8 cellular contexts compared by ENCODE assay signal in genomic region chr2:38643683-38644511, GRCh38. TPM values are rescaled to one million over a fixed set of nuclear protein-coding genes. Genes with fewer than 3 reads are reported as not detected.
DNase-seq lines count a peak whose midpoint lies in the region; ATAC-seq and TF ChIP-seq lines count a peak whose summit lies in the region.
"Not testable (repeated sequence)": the region's sequence is repeated elsewhere in the genome, so short reads cannot be mapped to it uniquely, and the experiment has no call there.
"Had no signal": no experiment of that assay in that cellular context is flagged by ENCODE, and none has a peak within 500 bp of the region (broad histone marks: within the 10 kb centered on the region; RNA-seq: fewer than 3 reads in every experiment).

No MANE protein-coding gene starts in this region.

- not testable (repeated sequence) for H4K20me1 ChIP-seq in osteoblast (ENCODE audit: insufficient read depth, low read length)

- not testable (repeated sequence) for H3K27me3 Mint-ChIP-seq in activated CD4-positive, alpha-beta T cell treated with anti-CD3 and anti-CD28 coated beads, Interleukin-2, amount 10 ng/mL, durations not matched to agents 7 days and 5 days; activated naive CD4-positive, alpha-beta T cell treated with anti-CD3 and anti-CD28 coated beads, Interleukin-2, amount 10 ng/mL, durations not matched to agents 7 days and 5 days; effector memory CD8-positive, alpha-beta T cell

- TF ChIP-seq CTCF in HL-60 (IDR thresholded peaks at IDR 0.05; ENCODE audit: insufficient read depth, low read length); NB4 (IDR thresholded peaks at IDR 0.05; ENCODE audit: low read depth, low read length); osteoblast (IDR thresholded peaks at IDR 0.05; ENCODE audit: extremely low read depth, low read depth, low read length): not testable (repeated sequence)

- H3K36me3 Mint-ChIP-seq in activated CD4-positive, alpha-beta T cell treated with anti-CD3 and anti-CD28 coated beads, Interleukin-2, amount 10 ng/mL, durations not matched to agents 7 days and 5 days (ENCODE audit: low read depth) = peaks cover 35% of the 10 kb centered on the region
- peaks cover 21% of the 10 kb centered on the region for H3K36me3 Mint-ChIP-seq in activated naive CD4-positive, alpha-beta T cell treated with anti-CD3 and anti-CD28 coated beads, Interleukin-2, amount 10 ng/mL, durations not matched to agents 7 days and 5 days
- H3K36me3 Mint-ChIP-seq in effector memory CD8-positive, alpha-beta T cell (ENCODE audit: insufficient read depth) = not testable (repeated sequence)

- peaks cover 56% of the 10 kb centered on the region for H3K4me1 Mint-ChIP-seq in activated CD4-positive, alpha-beta T cell treated with anti-CD3 and anti-CD28 coated beads, Interleukin-2, amount 10 ng/mL, durations not matched to agents 7 days and 5 days
- H3K4me1 Mint-ChIP-seq in activated naive CD4-positive, alpha-beta T cell treated with anti-CD3 and anti-CD28 coated beads, Interleukin-2, amount 10 ng/mL, durations not matched to agents 7 days and 5 days = peaks cover 57% of the 10 kb centered on the region
- peaks cover 19 to 21% of the 10 kb centered on the region in 2 donors for H3K4me1 Mint-ChIP-seq in effector memory CD8-positive, alpha-beta T cell (ENCODE audit: low read depth in 2 of 2)

- H3K27ac Mint-ChIP-seq in activated CD4-positive, alpha-beta T cell treated with anti-CD3 and anti-CD28 coated beads, Interleukin-2, amount 10 ng/mL, durations not matched to agents 7 days and 5 days = peak overlapping the region; percentile 95
- peak overlapping the region; percentile 94 for H3K27ac Mint-ChIP-seq in activated naive CD4-positive, alpha-beta T cell treated with anti-CD3 and anti-CD28 coated beads, Interleukin-2, amount 10 ng/mL, durations not matched to agents 7 days and 5 days
- H3K27ac Mint-ChIP-seq in effector memory CD8-positive, alpha-beta T cell = peak overlapping the region; percentile 78 to 86

- H2AFZ ChIP-seq in osteoblast (ENCODE audit: low read length) = not testable (repeated sequence)

- H3K4me2 ChIP-seq in osteoblast (ENCODE audit: insufficient read depth, low read length) = not testable (repeated sequence)

- not testable (repeated sequence) for H3K27me3 ChIP-seq in HL-60 (ENCODE audit: insufficient read depth, poor library complexity, severe bottlenecking); osteoblast (ENCODE audit: insufficient read depth, low read length)

- not testable (repeated sequence) for H3K4me1 ChIP-seq in osteoblast (ENCODE audit: insufficient read depth, low read length)

- H3K36me3 ChIP-seq in osteoblast (ENCODE audit: insufficient read depth, low read length) = not testable (repeated sequence)

- TF ChIP-seq POLR2A in NB4 (IDR thresholded peaks at IDR 0.05; ENCODE audit: extremely low read depth, insufficient read length) = not testable (repeated sequence)

- CTCF ChIA-PET in activated CD4-positive, alpha-beta T cell treated with anti-CD3 and anti-CD28 coated beads, Interleukin-2, amount 10 ng/mL, durations not matched to agents 7 days and 5 days (lab: Charles Lee) = interaction anchor here (0.8 to 2.2 kb wide), 3 partner anchors 9 to 18 kb away, joined by 3 to 8 read pairs (median 4); no protein-coding TSS in a partner anchor
- CTCF ChIA-PET in activated naive CD4-positive, alpha-beta T cell treated with anti-CD3 and anti-CD28 coated beads, Interleukin-2, amount 10 ng/mL, durations not matched to agents 7 days and 5 days (lab: Charles Lee) = interaction anchor here (0.9 kb wide), 1 partner anchor 15 kb away, joined by 3 read pairs; no protein-coding TSS in a partner anchor

- H3K4me3 ChIP-seq in HL-60 (replicated peaks; ENCODE audit: insufficient read depth, low read length); NB4 (ENCODE audit: low read depth, low read length); osteoblast (ENCODE audit: insufficient read depth, low read length): not testable (repeated sequence)

- H3K9me3 ChIP-seq in osteoblast (ENCODE audit: low read depth, low read length) = not testable (repeated sequence)

- DNase-seq in HL-60 (ENCODE audit: low read depth in 1 of 2, low spot score in 1 of 2) (peak; percentile 70 to 78), NB4 (ENCODE audit: low read depth) (peak; percentile 95), SKM-1 treated with dmso at 0.1 percent for 144 hours (lab: John Stamatoyannopoulos, UW; ENCODE audit: unreplicated experiment) (peak; percentile 86), osteoblast (ENCODE audit: insufficient read length, low spot score, missing footprints) (peak; percentile 46)
- DNase-seq in activated CD4-positive, alpha-beta T cell treated with anti-CD3 and anti-CD28 coated beads, Interleukin-2, amount 10 ng/mL, durations not matched to agents 7 days and 5 days = peak; percentile 47
- peak; percentile 54 for DNase-seq in activated naive CD4-positive, alpha-beta T cell treated with anti-CD3 and anti-CD28 coated beads, Interleukin-2, amount 10 ng/mL, durations not matched to agents 7 days and 5 days
- DNase-seq in effector memory CD8-positive, alpha-beta T cell = not testable (repeated sequence)

- H3K79me2 ChIP-seq in osteoblast (ENCODE audit: insufficient read depth, low read length) = not testable (repeated sequence)

- POLR2A ChIA-PET in activated CD4-positive, alpha-beta T cell treated with anti-CD3 and anti-CD28 coated beads, Interleukin-2, amount 10 ng/mL, durations not matched to agents 7 days and 5 days (lab: Charles Lee) = not testable (repeated sequence)

- H3K27ac ChIP-seq in HL-60 (replicated peaks) = peak overlapping the region; percentile 87
- H3K27ac ChIP-seq in osteoblast (ENCODE audit: low read depth, low read length) = not testable (repeated sequence)

- peak overlapping the region; percentile 50 for H3K4me3 Mint-ChIP-seq in activated CD4-positive, alpha-beta T cell treated with anti-CD3 and anti-CD28 coated beads, Interleukin-2, amount 10 ng/mL, durations not matched to agents 7 days and 5 days
- H3K4me3 Mint-ChIP-seq in activated naive CD4-positive, alpha-beta T cell treated with anti-CD3 and anti-CD28 coated beads, Interleukin-2, amount 10 ng/mL, durations not matched to agents 7 days and 5 days = peak overlapping the region; percentile 51
- peak overlapping the region; percentile 58 to 66 for H3K4me3 Mint-ChIP-seq in effector memory CD8-positive, alpha-beta T cell

- peak; percentile 83 for ATAC-seq in effector memory CD8-positive, alpha-beta T cell (replicated peaks)

- peaks cover 15% of the 10 kb centered on the region for H3K9me3 Mint-ChIP-seq in activated CD4-positive, alpha-beta T cell treated with anti-CD3 and anti-CD28 coated beads, Interleukin-2, amount 10 ng/mL, durations not matched to agents 7 days and 5 days
- H3K9me3 Mint-ChIP-seq in activated naive CD4-positive, alpha-beta T cell treated with anti-CD3 and anti-CD28 coated beads, Interleukin-2, amount 10 ng/mL, durations not matched to agents 7 days and 5 days = peaks cover 15% of the 10 kb centered on the region
- not testable (repeated sequence) for H3K9me3 Mint-ChIP-seq in effector memory CD8-positive, alpha-beta T cell

RNA-seq across cellular contexts. Expression of gene GALM, which starts 22.0 kb away (rescaled TPM):
- 10 to 100 TPM; 39.7 to 41.1 TPM for total RNA-seq in activated CD4-positive, alpha-beta T cell treated with anti-CD3 and anti-CD28 coated beads, Interleukin-2, amount 10 ng/mL, durations not matched to agents 7 days and 5 days
- total RNA-seq in osteoblast = 50.7 and 54.2 TPM in 2 replicates
- total RNA-seq: HT1080 had no signal

RNA-seq across cellular contexts. Expression of gene HNRNPLL, which starts 41.2 kb away (rescaled TPM):
- total RNA-seq in activated CD4-positive, alpha-beta T cell treated with anti-CD3 and anti-CD28 coated beads, Interleukin-2, amount 10 ng/mL, durations not matched to agents 7 days and 5 days = 10 to 100 TPM; 54.2 to 55.8 TPM
- 46.0 and 53.9 TPM in 2 replicates for total RNA-seq in osteoblast
